ENCODE assay signal across 8 cellular contexts in the genomic region with DNA sequence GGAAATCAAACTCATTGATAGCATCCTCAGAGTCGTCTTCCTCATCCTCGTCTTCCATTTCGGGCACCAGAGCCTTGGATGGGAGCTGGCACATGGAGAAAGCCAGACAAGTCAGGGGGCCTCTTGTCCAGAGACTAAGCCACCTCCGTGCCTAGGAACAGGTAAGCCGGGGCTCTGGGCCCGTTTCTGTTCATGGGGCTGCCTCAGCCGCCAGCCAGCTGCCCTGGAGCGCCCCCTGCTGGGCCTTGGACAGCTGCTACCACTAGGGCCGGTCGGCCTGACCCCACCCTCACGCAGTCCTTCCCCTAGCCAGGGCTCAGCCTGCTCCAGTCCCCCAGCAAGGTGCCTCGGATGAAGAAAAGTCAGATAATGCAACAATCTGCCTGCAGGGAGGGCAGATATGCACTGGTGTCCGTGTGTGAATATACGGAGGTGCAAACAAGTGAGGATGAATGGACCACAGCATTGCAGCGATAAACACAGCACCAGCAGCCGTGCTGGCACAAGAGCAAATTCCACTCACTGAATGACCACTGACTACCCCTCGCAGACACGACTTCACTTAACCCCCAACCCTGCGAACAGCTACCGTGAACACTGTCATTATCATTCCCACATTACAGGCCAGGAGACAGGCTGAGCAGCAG. TPM values are rescaled to one million over a fixed set of nuclear protein-coding genes. Genes with fewer than 3 reads are reported as not detected.
DNase-seq lines count a peak whose midpoint lies in the region; TF ChIP-seq lines count a peak whose summit lies in the region.

No MANE protein-coding gene starts in this region.

- H3K9me3 ChIP-seq in effector memory CD4-positive, alpha-beta T cell (ENCODE audit: control insufficient read depth, low read length), result no peaks in the 10 kb centered on the region

- no peak overlapping the region for H3K27ac ChIP-seq in effector memory CD4-positive, alpha-beta T cell (ENCODE audit: insufficient read depth, low read length, poor library complexity, severe bottlenecking)

- peak; percentile 97 for TF ChIP-seq CTCF in GM12875 (IDR thresholded peaks at IDR 0.05; ENCODE audit: borderline replicate concordance, insufficient read depth, low read depth, low read length)

- DNase-seq in NCI-H146 treated with DMSO at 0.1 percent for 48 hours (lab: John Stamatoyannopoulos, UW; ENCODE audit: unreplicated experiment) (peak; percentile 13), mucosa of gallbladder (ENCODE audit: low spot score) (peak; percentile 73), GOT3 (lab: John Stamatoyannopoulos, UW) (no peak), occipital lobe (lab: John Stamatoyannopoulos, UW) (no peak)
- DNase-seq in activated CD8-positive, alpha-beta memory T cell treated with anti-CD3 and anti-CD28 coated beads for 1 hour (ENCODE audit: extremely low read depth in 1 of 2, low read depth in 1 of 2), result peak; percentile 55 to 82
- peak; percentile 58 to 73 (median 68) for DNase-seq in effector memory CD4-positive, alpha-beta T cell
- peak; percentile 58 to 70 for DNase-seq in stimulated activated CD8-positive, alpha-beta memory T cell treated with anti-CD3 and anti-CD28 coated beads, Interleukin-7, amount 100 ng/mL, for 4 hours (ENCODE audit: low read depth in 2 of 2)

- peaks cover 89% of the 10 kb centered on the region for H3K36me3 ChIP-seq in effector memory CD4-positive, alpha-beta T cell (ENCODE audit: control insufficient read depth, insufficient read depth, low read length)

- no peaks in the 10 kb centered on the region for H3K27me3 ChIP-seq in effector memory CD4-positive, alpha-beta T cell (replicated peaks; ENCODE audit: control insufficient read depth, insufficient read depth, low read length, poor library complexity, severe bottlenecking)

- H3K4me1 ChIP-seq in effector memory CD4-positive, alpha-beta T cell (ENCODE audit: control insufficient read depth, insufficient read depth, low read length, poor library complexity, severe bottlenecking), result peaks cover 4% of the 10 kb centered on the region

- no peak overlapping the region for H3K4me3 ChIP-seq in GM12875 (ENCODE audit: low read depth, low read length)
- H3K4me3 ChIP-seq in effector memory CD4-positive, alpha-beta T cell (ENCODE audit: insufficient read depth, low read depth, low read length, poor library complexity, severe bottlenecking), result no peak overlapping the region

RNA-seq across cellular contexts. Expression of gene PRKD2, which starts 11.9 kb away (rescaled TPM):
- total RNA-seq in mucosa of gallbladder (61.5 TPM), occipital lobe (4.7 TPM)

RNA-seq across cellular contexts. Expression of gene FKRP, which starts 17.0 kb away (rescaled TPM):
- total RNA-seq in mucosa of gallbladder (16.3 TPM), occipital lobe (11.7 TPM)

RNA-seq across cellular contexts. Expression of gene STRN4, which starts 17.4 kb away (rescaled TPM):
- total RNA-seq in mucosa of gallbladder (83.9 TPM), occipital lobe (85.2 TPM)

RNA-seq across cellular contexts. Expression of gene SLC1A5, which starts 59.6 kb away (rescaled TPM):
- 105 TPM for total RNA-seq in mucosa of gallbladder
- 3.3 TPM for total RNA-seq in occipital lobe

Comparison
In these comparisons a context has a peak if more than half of its experiments do, and no peak if none do; other contexts are left out.
1. DNase-seq: peak in NCI-H146 treated with DMSO at 0.1 percent for 48 hours (single experiment), activated CD8-positive, alpha-beta memory T cell treated with anti-CD3 and anti-CD28 coated beads for 1 hour (2 of 2), effector memory CD4-positive, alpha-beta T cell (3 of 3), mucosa of gallbladder (single experiment) and stimulated activated CD8-positive, alpha-beta memory T cell treated with anti-CD3 and anti-CD28 coated beads, Interleukin-7, amount 100 ng/mL, for 4 hours (2 of 2); none in GOT3 (single experiment) and occipital lobe (single experiment).
2. RNA of gene PRKD2, which starts 11.9 kb away (total RNA-seq): 61.5 TPM in mucosa of gallbladder (single experiment); 4.7 TPM in occipital lobe (single experiment); every median in the first group is over 10 times any median in the second.